In the genomic region with DNA sequence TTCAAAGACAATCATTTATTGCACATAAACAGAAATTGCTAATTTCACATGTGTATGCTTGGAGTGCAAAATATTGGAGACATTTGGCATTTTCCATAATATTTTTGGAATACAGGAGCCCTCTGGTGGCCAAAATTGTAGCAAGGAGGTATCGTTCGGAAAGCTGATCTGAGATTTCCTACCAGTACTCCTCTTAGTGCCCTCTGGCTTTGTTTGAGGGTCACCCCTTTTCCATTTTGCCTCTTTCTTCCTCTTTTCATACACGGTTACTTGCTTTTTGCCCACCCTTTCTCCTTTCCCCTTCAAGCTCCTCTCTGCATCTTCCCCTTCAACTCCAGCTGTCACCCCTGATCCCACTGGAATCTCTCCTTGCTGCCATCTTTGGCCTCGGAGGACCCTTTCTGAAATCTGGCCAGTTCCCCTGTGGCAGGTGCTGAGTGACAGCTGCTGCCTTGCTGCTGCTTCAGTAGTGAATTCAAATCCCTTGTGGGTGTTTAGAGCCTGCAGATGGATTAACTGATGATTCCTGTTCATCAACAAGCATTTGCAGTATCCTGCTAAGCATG, we compare ENCODE assay signal across 8 cellular contexts.
DNase-seq lines count a peak whose midpoint lies in the region; FAIRE-seq and TF ChIP-seq lines count a peak whose summit lies in the region.

No MANE protein-coding gene starts in this region.

- in situ Hi-C loops in Caki2 (cut with HindIII; ENCODE audit: low pct_unique_long_range_greater_than_20kb, low sequenced_read_pairs) = loop anchor here (25.0 kb wide), 1 partner anchor 151 kb away; no protein-coding TSS in a partner anchor

- H3K4me1 ChIP-seq in kidney (ENCODE audit: control insufficient read depth in 1 of 2, insufficient read depth in 1 of 2, low read depth in 1 of 2, low read length in 2 of 2) (no peaks in the 10 kb centered on the region), tibial artery (no peaks in the 10 kb centered on the region)

- H3K36me3 ChIP-seq in kidney (ENCODE audit: control insufficient read depth in 1 of 2, insufficient read depth in 2 of 2, low read length in 2 of 2) (no peaks in the 10 kb centered on the region), tibial artery (no peaks in the 10 kb centered on the region)

- DNase-seq in Caki2 (ENCODE audit: low read depth) = peak; percentile 33
- DNase-seq in HT-29 (ENCODE audit: low spot score) = peak; percentile 69
- DNase-seq in amniotic epithelial cell (ENCODE audit: low read depth) = peak; percentile 44
- no peak for DNase-seq in kidney
- peak in 1 of 2 donors; percentile 48 for DNase-seq in tibial artery
- DNase-seq in GM19238 (ENCODE audit: insufficient read length, low spot score) = no peak
- no peak for DNase-seq in activated T-helper 1 cell treated with anti-CD3 and anti-CD28 coated beads, Interleukin-12 subunit alpha, Interleukin-12 subunit beta, Interleukin-2, Interleukin-4 antibody, amounts not matched to agents 30 ng/mL and 10 ng/mL and 1 ng/mL, durations not matched to agents 14 hours and 24 hours and 36 hours (ENCODE audit: low spot score)
- no peak for DNase-seq in NAMALWA (ENCODE audit: low spot score)

- TF ChIP-seq CTCF in kidney (IDR thresholded peaks at IDR 0.05; ENCODE audit: borderline replicate concordance, extremely low read depth, insufficient read depth) (peak; percentile 79), tibial artery (IDR thresholded peaks at IDR 0.05) (peak; percentile 74 to 82)

- peaks cover 27% of the 10 kb centered on the region for H3K27me3 Mint-ChIP-seq in activated T-helper 1 cell treated with anti-CD3 and anti-CD28 coated beads, Interleukin-12 subunit alpha, Interleukin-12 subunit beta, Interleukin-2, Interleukin-4 antibody, amounts not matched to agents 30 ng/mL and 10 ng/mL and 1 ng/mL, durations not matched to agents 14 hours and 24 hours and 36 hours (ENCODE audit: insufficient read depth)

- no peaks in the 10 kb centered on the region for H3K27me3 ChIP-seq in tibial artery

- H3K27ac ChIP-seq in kidney (ENCODE audit: low read depth in 2 of 2, low read length in 2 of 2) = no peak overlapping the region
- no peak overlapping the region for H3K27ac ChIP-seq in tibial artery

- intact Hi-C loops in kidney (cut with DNase I) = loop anchor here (10.0 kb wide), 1 partner anchor 153 kb away; no protein-coding TSS in a partner anchor
- intact Hi-C loops in tibial artery (cut with DNase I; ENCODE audit: low total_unique reads) = loop anchor here (5.0 kb wide), 2 partner anchors 41 to 151 kb away; no protein-coding TSS in a partner anchor
- intact Hi-C loops in activated T-helper 1 cell treated with anti-CD3 and anti-CD28 coated beads, Interleukin-12 subunit alpha, Interleukin-12 subunit beta, Interleukin-2, Interleukin-4 antibody, amounts not matched to agents 30 ng/mL and 10 ng/mL and 1 ng/mL, durations not matched to agents 14 hours and 24 hours and 36 hours (cut with micrococcal nuclease) = loop anchor here (1.0 kb wide), 1 partner anchor 153 kb away; no protein-coding TSS in a partner anchor

- H3K4me1 Mint-ChIP-seq in activated T-helper 1 cell treated with anti-CD3 and anti-CD28 coated beads, Interleukin-12 subunit alpha, Interleukin-12 subunit beta, Interleukin-2, Interleukin-4 antibody, amounts not matched to agents 30 ng/mL and 10 ng/mL and 1 ng/mL, durations not matched to agents 14 hours and 24 hours and 36 hours (ENCODE audit: low read depth) = peaks cover 6% of the 10 kb centered on the region

- H3K4me3 ChIP-seq in kidney (ENCODE audit: low read length in 2 of 2) = no peak overlapping the region
- no peak overlapping the region for H3K4me3 ChIP-seq in tibial artery

- H3K9ac ChIP-seq in kidney (ENCODE audit: low read length in 2 of 2) = no peak overlapping the region

- no peaks in the 10 kb centered on the region for H3K36me3 Mint-ChIP-seq in activated T-helper 1 cell treated with anti-CD3 and anti-CD28 coated beads, Interleukin-12 subunit alpha, Interleukin-12 subunit beta, Interleukin-2, Interleukin-4 antibody, amounts not matched to agents 30 ng/mL and 10 ng/mL and 1 ng/mL, durations not matched to agents 14 hours and 24 hours and 36 hours (ENCODE audit: low read depth)

- no peak overlapping the region for H3K4me3 Mint-ChIP-seq in activated T-helper 1 cell treated with anti-CD3 and anti-CD28 coated beads, Interleukin-12 subunit alpha, Interleukin-12 subunit beta, Interleukin-2, Interleukin-4 antibody, amounts not matched to agents 30 ng/mL and 10 ng/mL and 1 ng/mL, durations not matched to agents 14 hours and 24 hours and 36 hours

- FAIRE-seq in kidney (lab: Jason Lieb, UNC) = peak; percentile 54

- no peaks in the 10 kb centered on the region for H3K9me3 Mint-ChIP-seq in activated T-helper 1 cell treated with anti-CD3 and anti-CD28 coated beads, Interleukin-12 subunit alpha, Interleukin-12 subunit beta, Interleukin-2, Interleukin-4 antibody, amounts not matched to agents 30 ng/mL and 10 ng/mL and 1 ng/mL, durations not matched to agents 14 hours and 24 hours and 36 hours

- no peaks in the 10 kb centered on the region for H3K9me3 ChIP-seq in kidney (ENCODE audit: control insufficient read depth in 1 of 2, low read length in 2 of 2)
- no peaks in the 10 kb centered on the region for H3K9me3 ChIP-seq in tibial artery

- no peak overlapping the region for H3K27ac Mint-ChIP-seq in activated T-helper 1 cell treated with anti-CD3 and anti-CD28 coated beads, Interleukin-12 subunit alpha, Interleukin-12 subunit beta, Interleukin-2, Interleukin-4 antibody, amounts not matched to agents 30 ng/mL and 10 ng/mL and 1 ng/mL, durations not matched to agents 14 hours and 24 hours and 36 hours

Comparison
In these comparisons a context has a peak if more than half of its experiments do, and no peak if none do; other contexts are left out.
1. DNase-seq: peak in Caki2 (single experiment), HT-29 (single experiment) and amniotic epithelial cell (single experiment); none in kidney (single experiment), GM19238 (single experiment), activated T-helper 1 cell treated with anti-CD3 and anti-CD28 coated beads, Interleukin-12 subunit alpha, Interleukin-12 subunit beta, Interleukin-2, Interleukin-4 antibody, amounts not matched to agents 30 ng/mL and 10 ng/mL and 1 ng/mL, durations not matched to agents 14 hours and 24 hours and 36 hours (single experiment) and NAMALWA (single experiment).